In the genomic region with DNA sequence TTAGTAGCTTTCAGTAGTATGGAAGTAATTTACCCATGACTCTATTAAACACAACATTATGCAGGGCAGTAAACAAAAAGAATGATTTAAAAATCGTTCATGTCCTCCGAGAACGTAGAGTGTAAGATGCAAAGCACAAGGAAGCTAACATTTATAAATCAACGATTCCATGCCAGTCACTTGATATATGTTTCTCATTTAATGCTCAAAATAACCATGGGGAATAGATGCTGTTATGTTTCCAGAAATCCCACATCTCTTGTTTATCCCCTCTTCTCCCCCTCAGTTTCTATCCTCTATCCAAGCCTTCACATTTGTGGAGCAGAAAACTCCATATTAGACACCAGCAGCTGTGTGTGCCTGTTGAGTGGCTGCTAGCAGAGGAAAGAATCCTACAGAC, we compare ENCODE assay signal across 34 cellular contexts.
"Had no signal": no experiment of that assay in that cellular context is flagged by ENCODE, and none has a peak within 500 bp of the region (broad histone marks: within the 10 kb centered on the region; RNA-seq: fewer than 3 reads in every experiment).

No MANE protein-coding gene starts in this region.

- H3K4me3 ChIP-seq: MG63 had no signal

- H3K9me3 ChIP-seq: MG63 had no signal

- H3K36me3 ChIP-seq: MG63 had no signal

- DNase-seq: Karpas-422, Kasumi-1, MG63, MM.1S, MV-4-11, NCI-H1048, NCI-H1092, NCI-H1092 treated with DMSO at 0.1 percent for 48 hours, NCI-H1105, NCI-H1105 treated with DMSO at 0.1 percent for 48 hours, NCI-H1417, NCI-H1417 treated with DMSO at 0.1 percent for 48 hours, NCI-H1436, NCI-H1436 treated with DMSO at 0.1 percent for 48 hours, NCI-H146, NCI-H1694, NCI-H1694 treated with DMSO at 0.1 percent for 48 hours, NCI-H187, NCI-H187 treated with DMSO at 0.1 percent for 48 hours, NCI-H1930, NCI-H2029, NCI-H2029 treated with DMSO at 0.1 percent for 48 hours, NCI-H2081, NCI-H2081 treated with DMSO at 0.1 percent for 48 hours, NCI-H2107, NCI-H2171, NCI-H2171 treated with DMSO at 0.1 percent for 48 hours, NCI-H2227 treated with DMSO at 0.1 percent for 48 hours, NCI-H226, NCI-H345, NCI-H446, NCI-H446 treated with DMSO at 0.1 percent for 48 hours, NCI-H510A, NCI-H510A treated with DMSO at 0.1 percent for 48 hours had no signal
